ENCODE assay signal across 9 cellular contexts in genomic region chr9:13088734-13089427, GRCh38.
A peak's percentile ranks its signal among the peaks of the same experiment; 100 is the strongest.
DNase-seq lines count a peak whose midpoint lies in the region; ATAC-seq and TF ChIP-seq lines count a peak whose summit lies in the region.
"Had no signal": no experiment of that assay in that cellular context is flagged by ENCODE, and none has a peak within 500 bp of the region (broad histone marks: within the 10 kb centered on the region; RNA-seq: fewer than 3 reads in every experiment).

No MANE protein-coding gene starts in this region.

- peak; percentile 52 for ATAC-seq in Right ventricle myocardium inferior
- ATAC-seq in naive thymus-derived CD8-positive, alpha-beta T cell, result no peak

- no peaks in the 10 kb centered on the region for H3K36me3 Mint-ChIP-seq in naive thymus-derived CD8-positive, alpha-beta T cell

- intact Hi-C loops in Right ventricle myocardium inferior (cut with DNase I) (loop anchor here (2.0 kb wide), 1 partner anchor 370 kb away; no protein-coding TSS in a partner anchor), cardiac septum (cut with DNase I) (loop anchor here (2.0 to 5.0 kb wide), 2 partner anchors 54 to 367 kb away; no protein-coding TSS in a partner anchor)

- H3K27ac Mint-ChIP-seq in naive thymus-derived CD8-positive, alpha-beta T cell, result no peak overlapping the region

- no peaks in the 10 kb centered on the region for H3K27me3 Mint-ChIP-seq in naive thymus-derived CD8-positive, alpha-beta T cell
- H3K27me3 Mint-ChIP-seq: central memory CD8-positive, alpha-beta T cell had no signal

- DNase-seq in Right ventricle myocardium inferior (ENCODE audit: missing footprints), result no peak
- no peak for DNase-seq in cardiac septum (ENCODE audit: low spot score)
- peak; percentile 54 for DNase-seq in HPDE6-E6E7 (ENCODE audit: extremely low spot score)
- DNase-seq in NCI-H748 treated with DMSO at 0.1 percent for 48 hours (lab: John Stamatoyannopoulos, UW), result peak; percentile 86
- peak; percentile 72 to 77 for DNase-seq in cardiac fibroblast (ENCODE audit: low read depth in 2 of 2)
- peak; percentile 82 for DNase-seq in left kidney (ENCODE audit: low read depth, low spot score)
- no peak for DNase-seq in naive thymus-derived CD8-positive, alpha-beta T cell
- no peak for DNase-seq in stimulated activated CD4-positive, alpha-beta T cell treated with anti-CD3 and anti-CD28 coated beads, Interleukin-15, amount 100 ng/mL, for 24 hours

- POLR2A ChIA-PET in naive thymus-derived CD8-positive, alpha-beta T cell (lab: Charles Lee), result no interaction called here

- peaks cover 0 to 5% (median 3%) of the 10 kb centered on the region in 9 donors for H3K9me3 Mint-ChIP-seq in naive thymus-derived CD8-positive, alpha-beta T cell

- no peak overlapping the region for H3K4me3 ChIP-seq in cardiac fibroblast (replicated peaks in 1 of 2; ENCODE audit: low read depth in 2 of 2, low read length in 2 of 2)

- H3K4me3 Mint-ChIP-seq in naive thymus-derived CD8-positive, alpha-beta T cell, result no peak overlapping the region
- H3K4me3 Mint-ChIP-seq: central memory CD8-positive, alpha-beta T cell had no signal

- TF ChIP-seq CTCF in cardiac fibroblast (IDR thresholded peaks at IDR 0.05; ENCODE audit: low read depth, low read length), result peak; percentile 67

- no peaks in the 10 kb centered on the region for H3K4me1 Mint-ChIP-seq in naive thymus-derived CD8-positive, alpha-beta T cell
- H3K4me1 Mint-ChIP-seq: central memory CD8-positive, alpha-beta T cell had no signal

Comparison
In these comparisons a context has a peak if more than half of its experiments do, and no peak if none do; other contexts are left out.
1. DNase-seq: peak in HPDE6-E6E7 (single experiment), NCI-H748 treated with DMSO at 0.1 percent for 48 hours (single experiment), cardiac fibroblast (2 of 2) and left kidney (single experiment); none in Right ventricle myocardium inferior (single experiment), cardiac septum (single experiment), naive thymus-derived CD8-positive, alpha-beta T cell (0 of 10) and stimulated activated CD4-positive, alpha-beta T cell treated with anti-CD3 and anti-CD28 coated beads, Interleukin-15, amount 100 ng/mL, for 24 hours (single experiment).